In genomic region chr9:130265431-130266235, GRCh38 we compare ENCODE assay signal across 10 cellular contexts. TPM values are rescaled to one million over a fixed set of nuclear protein-coding genes. Genes with fewer than 3 reads are reported as not detected.
DNase-seq lines count a peak whose midpoint lies in the region; ATAC-seq, FAIRE-seq and TF ChIP-seq lines count a peak whose summit lies in the region.
"Had no signal": no experiment of that assay in that cellular context is flagged by ENCODE, and none has a peak within 500 bp of the region (broad histone marks: within the 10 kb centered on the region; RNA-seq: fewer than 3 reads in every experiment).

Gene HMCN2, plus strand, starts transcription at chr9:130265760. Its CDS starts 119 bp downstream, at chr9:130265879.

- H4K8ac ChIP-seq in H1 (ENCODE audit: extremely low read depth, insufficient read depth, low read length) (peak within 1 kb of the TSS; percentile 86), mesenchymal stem cell (ENCODE audit: low read length) (no peak within 1 kb of the TSS)

- TF ChIP-seq CTCF in H1 (IDR thresholded peaks at IDR 0.05; ENCODE audit: control extremely low read depth in 1 of 3, insufficient read depth in 1 of 3, low read depth in 1 of 3, low read length in 3 of 3) (no peak; a peak in 1 of 4 replicates), type B pancreatic cell (conservative IDR thresholded peaks at IDR 0.05) (no peak)

- no peak within 1 kb of the TSS for H3K23ac ChIP-seq in H1 (ENCODE audit: insufficient read length)
- H3K23ac ChIP-seq in mesenchymal stem cell (ENCODE audit: low read length in 2 of 2) = peak within 1 kb of the TSS in 1 of 2 experiments; percentile 67

- H2BK20ac ChIP-seq in H1 (ENCODE audit: low read length) = peak within 1 kb of the TSS; percentile 95; the same call in 1 of the 2 replicates

- H4K5ac ChIP-seq in H1 (ENCODE audit: insufficient read length, low read depth, low read length) = peak within 1 kb of the TSS; percentile 32

- peaks cover 0 to 20% (median 14%) of the 10 kb centered on the region in 4 experiments; a peak in 6 of 7 replicates for H3K27me3 ChIP-seq in H1 (replicated peaks in 1 of 4; ENCODE audit: control insufficient read depth in 3 of 4, extremely low read depth in 1 of 4, insufficient read depth in 3 of 4, low read length in 3 of 4)
- peaks cover 81 to 84% of the 10 kb centered on the region in 2 experiments for H3K27me3 ChIP-seq in mesenchymal stem cell (ENCODE audit: control insufficient read depth in 1 of 2, insufficient read depth in 1 of 2, low read length in 2 of 2)

- CTCF ChIA-PET in H1 (lab: Charles Lee; ENCODE audit: partially characterized antibody) = interaction anchor here (1.0 kb wide), 1 partner anchor 29 kb away, joined by 6 read pairs; no protein-coding TSS in a partner anchor

- H4K91ac ChIP-seq in H1 (replicated peaks; ENCODE audit: insufficient read length, low read length) = peak within 1 kb of the TSS; percentile 70
- H4K91ac ChIP-seq in mesenchymal stem cell (ENCODE audit: low read length) = no peak within 1 kb of the TSS

- H3K27me3 Mint-ChIP-seq in type B pancreatic cell = peaks cover 90% of the 10 kb centered on the region

- TF ChIP-seq POLR2A in H1 (IDR thresholded peaks at IDR 0.05; ENCODE audit: control extremely low read depth in 1 of 2, low read depth in 2 of 2, low read length in 2 of 2) = no peak

- H3K4me2 ChIP-seq in H1 (ENCODE audit: insufficient read depth in 1 of 2, low read depth in 2 of 2, low read length in 2 of 2) (peak within 1 kb of the TSS; percentile 78 to 82), mesenchymal stem cell (ENCODE audit: low read length, poor library complexity, severe bottlenecking) (peak within 1 kb of the TSS; percentile 58)

- H3K4me1 Mint-ChIP-seq in type B pancreatic cell (ENCODE audit: unreplicated experiment) = peaks cover 9% of the 10 kb centered on the region

- H2BK5ac ChIP-seq in H1 (ENCODE audit: low read depth, low read length) (no peak within 1 kb of the TSS; the same call in 1 of the 2 replicates), mesenchymal stem cell (ENCODE audit: low read depth, low read length, poor library complexity, severe bottlenecking) (no peak within 1 kb of the TSS)

- no peaks in the 10 kb centered on the region for H4K20me1 ChIP-seq in H1 (replicated peaks in 1 of 2; ENCODE audit: control insufficient read depth in 1 of 2, insufficient read depth in 2 of 2, low read length in 2 of 2)

- peaks cover 3% of the 10 kb centered on the region for H3K36me3 Mint-ChIP-seq in type B pancreatic cell

- FAIRE-seq in H1 (lab: Jason Lieb, UNC) = no peak

- H2BK15ac ChIP-seq in H1 (ENCODE audit: low read length) = peak within 1 kb of the TSS; percentile 95
- H2BK15ac ChIP-seq in mesenchymal stem cell (ENCODE audit: low read depth, poor library complexity, severe bottlenecking) = no peak within 1 kb of the TSS

- peak in 1 of 2 experiments; percentile 10; a peak in 2 of 4 replicates for TF ChIP-seq RAD21 in H1 (IDR thresholded peaks at IDR 0.05 in 1 of 2, conservative IDR thresholded peaks at IDR 0.05 in 1 of 2; ENCODE audit: low read depth in 2 of 2, low read length in 2 of 2)

- peak within 1 kb of the TSS; percentile 38 to 68 (median 60) for H3K4me3 ChIP-seq in H1 (ENCODE audit: extremely low read depth in 1 of 4, insufficient read depth in 2 of 4, low read depth in 3 of 4, low read length in 4 of 4)
- H3K4me3 ChIP-seq in mesenchymal stem cell (ENCODE audit: insufficient read depth in 1 of 2, low read depth in 1 of 2, low read length in 2 of 2) = peak within 1 kb of the TSS in 1 of 2 experiments; percentile 22

- H3K23me2 ChIP-seq in H1 (ENCODE audit: low read depth, low read length) = peaks cover 11% of the 10 kb centered on the region; the same call in 1 of the 2 replicates

- H3K27ac ChIP-seq in H1 (ENCODE audit: low read depth, low read length) (no peak within 1 kb of the TSS), mesenchymal stem cell (ENCODE audit: low read length, poor library complexity, severe bottlenecking) (no peak within 1 kb of the TSS)

- no peaks in the 10 kb centered on the region; the same call in 1 of the 2 replicates for H3K79me1 ChIP-seq in H1 (ENCODE audit: low read depth, low read length)
- no peaks in the 10 kb centered on the region for H3K79me1 ChIP-seq in mesenchymal stem cell (replicated peaks; ENCODE audit: low read length, poor library complexity, severe bottlenecking)

- H2BK12ac ChIP-seq in H1 (ENCODE audit: low read depth, low read length) (peak within 1 kb of the TSS; percentile 89; the same call in 1 of the 2 replicates), mesenchymal stem cell (ENCODE audit: low read length in 2 of 2) (no peak within 1 kb of the TSS)

- H2AK5ac ChIP-seq in H1 (ENCODE audit: low read depth, low read length) (no peak within 1 kb of the TSS; the same call in 1 of the 2 replicates), mesenchymal stem cell (ENCODE audit: low read length, severe bottlenecking) (no peak within 1 kb of the TSS)

- DNase-seq in NCI-H2227 (lab: John Stamatoyannopoulos, UW; ENCODE audit: unreplicated experiment) = peak; percentile 47
- no peak for DNase-seq in NCI-H2227 treated with DMSO at 0.1 percent for 48 hours (lab: John Stamatoyannopoulos, UW)
- peak in 1 of 2 experiments; percentile 76 for DNase-seq in H1 (ENCODE audit: low read depth in 1 of 2, low spot score in 2 of 2)
- DNase-seq in mesenchymal stem cell = peak; percentile 14
- no peak for DNase-seq in type B pancreatic cell (ENCODE audit: extremely low spot score, unreplicated experiment)
- DNase-seq in GM19240 (ENCODE audit: insufficient read length, low spot score) = no peak
- no peak for DNase-seq in activated CD4-positive, alpha-beta T cell treated with anti-CD3 and anti-CD28 coated beads for 1 hour

- peak within 1 kb of the TSS in 2 of 4 experiments; percentile 45 to 50; a peak in 5 of 7 replicates for H3K9ac ChIP-seq in H1 (replicated peaks in 1 of 4; ENCODE audit: extremely low read depth in 1 of 4, low read depth in 3 of 4, low read length in 3 of 4)
- no peak within 1 kb of the TSS for H3K9ac ChIP-seq in mesenchymal stem cell (ENCODE audit: low read length)

- H3K9me3 ChIP-seq in H1 (ENCODE audit: insufficient read depth in 2 of 2, low read depth in 1 of 2, low read length in 1 of 2) (no peaks in the 10 kb centered on the region), mesenchymal stem cell (ENCODE audit: control insufficient read depth, low read length) (no peaks in the 10 kb centered on the region)

- POLR2A ChIA-PET in H1 (lab: Charles Lee; ENCODE audit: partially characterized antibody) = interaction anchor here (0.8 to 1.4 kb wide), 6 partner anchors 11 to 53 kb away, joined by 3 to 4 read pairs (median 3); no protein-coding TSS in a partner anchor

- H3K4me1 ChIP-seq in H1 (replicated peaks in 1 of 4; ENCODE audit: control insufficient read depth in 3 of 4, insufficient read depth in 4 of 4, low read length in 3 of 4) (peaks cover 10 to 24% (median 15%) of the 10 kb centered on the region in 4 experiments), mesenchymal stem cell (ENCODE audit: control insufficient read depth, insufficient read depth, low read depth, low read length) (peaks cover 26% of the 10 kb centered on the region)

- TF ChIP-seq EP300 in H1 (IDR thresholded peaks at IDR 0.05; ENCODE audit: borderline replicate concordance in 1 of 2, low read depth in 2 of 2, low read length in 2 of 2) = peak in 1 of 2 experiments; percentile 59; a peak in 1 of 3 replicates

- H3K36me3 ChIP-seq in H1 (ENCODE audit: control insufficient read depth in 2 of 4, insufficient read depth in 4 of 4, low read length in 3 of 4) = no peaks in the 10 kb centered on the region
- H3K36me3 ChIP-seq in mesenchymal stem cell (ENCODE audit: control insufficient read depth in 1 of 2, insufficient read depth in 2 of 2, low read depth in 1 of 2, low read length in 2 of 2) = no peaks in the 10 kb centered on the region

- H3K4ac ChIP-seq in H1 (replicated peaks; ENCODE audit: insufficient read length, low read depth, low read length) (peak within 1 kb of the TSS; percentile 45), mesenchymal stem cell (ENCODE audit: low read depth in 1 of 2, low read length in 2 of 2) (no peak within 1 kb of the TSS)

- H3K4me3 Mint-ChIP-seq in type B pancreatic cell = peak within 1 kb of the TSS; percentile 84

- 0% methylated on average over 23 of the region's 89 CpGs; no CpG with 5 or more reads in 1 of the 2 experiments for WGBS in H1 (ENCODE audit: extremely low coverage in 1 of 2, insufficient coverage in 1 of 2, insufficient read length in 1 of 2, insufficient replicate concordance in 2 of 2, low coverage in 1 of 2, low lambda C conversion rate in 2 of 2, missing lambda C conversion rate in 1 of 2), 2 experiments
- WGBS in mesenchymal stem cell = 4% methylated on average over 73 of the region's 89 CpGs

- peaks cover 0 to 6% of the 10 kb centered on the region in 2 experiments; a peak in 1 of 4 replicates for H3K79me2 ChIP-seq in H1 (ENCODE audit: control insufficient read depth in 1 of 2, insufficient read depth in 2 of 2, low read length in 2 of 2)

- H2BK120ac ChIP-seq in H1 (replicated peaks; ENCODE audit: low read depth, low read length) (no peak within 1 kb of the TSS), mesenchymal stem cell (ENCODE audit: low read depth, low read length) (no peak within 1 kb of the TSS)

- H3K18ac ChIP-seq in H1 (ENCODE audit: extremely low read depth, low read length) = peak within 1 kb of the TSS; percentile 88
- H3K18ac ChIP-seq in mesenchymal stem cell (ENCODE audit: low read depth in 1 of 2, low read length in 2 of 2) = no peak within 1 kb of the TSS

- H2AFZ ChIP-seq in H1 (ENCODE audit: low read length) = no peak within 1 kb of the TSS
- H2AFZ ChIP-seq in mesenchymal stem cell (ENCODE audit: low read depth, low read length) = no peak within 1 kb of the TSS

- H3K27ac Mint-ChIP-seq in type B pancreatic cell = no peak within 1 kb of the TSS

- no peak for ATAC-seq in HG02588 (IDR thresholded peaks at IDR 0.05; ENCODE audit: unreplicated experiment)

- no peaks in the 10 kb centered on the region for H3K9me3 Mint-ChIP-seq in type B pancreatic cell

- H3K14ac ChIP-seq in H1 (ENCODE audit: insufficient read length) = no peak within 1 kb of the TSS
- no peak within 1 kb of the TSS for H3K14ac ChIP-seq in mesenchymal stem cell (ENCODE audit: low read length in 2 of 2)

- no peak within 1 kb of the TSS for H3K56ac ChIP-seq in H1 (replicated peaks; ENCODE audit: insufficient read length, low read depth, low read length)

TF ChIP-seq in H1, 55 proteins besides CTCF, POLR2A, EP300 and RAD21 (continues in another document):
- TF ChIP-seq RNF2 (IDR thresholded peaks at IDR 0.05; ENCODE audit: borderline replicate concordance, low read depth, low read length, missing control alignments, poor library complexity, severe bottlenecking) = peak; percentile 61

RNA-seq across cellular contexts. Expression of gene HMCN2, which starts in this region (rescaled TPM):
- 7.9 and 9.1 TPM in 2 replicates for total RNA-seq in H1 (2021; fragmentation: NEBNext Ultra II Directional; extraction: Animal tissue kit (Norgen Biotek cat#: 25700))
- polyA plus RNA-seq in H1 (2011; rRNA removed) = 5.0 and 8.3 TPM in 2 replicates
- 6.4 TPM for polyA plus RNA-seq in H1 (2011; cell fraction: cytosol; rRNA removed)
- polyA plus RNA-seq in H1 (2011; cell fraction: nucleus; rRNA removed) = 60.8 TPM
- 3.3 to 10.7 TPM (median 7.7 TPM) in 4 replicates for polyA plus RNA-seq in H1 (2012, experiment 1 of 2)
- polyA plus RNA-seq in H1 (2012, experiment 2 of 2) = 2.3 TPM
- polyA plus RNA-seq in H1 (2013, experiment 1 of 2) = 3.8 TPM
- polyA plus RNA-seq in H1 (2013, experiment 2 of 2) = 2.5 TPM
- polyA minus RNA-seq in H1 (2011; rRNA and poly(A)+ RNA removed) = 4.6 and 7.6 TPM in 2 replicates
- polyA minus RNA-seq in H1 (2011; cell fraction: cytosol; rRNA and poly(A)+ RNA removed) = 9.8 TPM
- 25.3 TPM for polyA minus RNA-seq in H1 (2011; cell fraction: nucleus; rRNA and poly(A)+ RNA removed)
- polyA plus RNA-seq in mesenchymal stem cell (2013, experiment 1 of 2) = 0.06 TPM
- 0.10 TPM for polyA plus RNA-seq in mesenchymal stem cell (2013, experiment 2 of 2)
- total RNA-seq in type B pancreatic cell (ENCODE audit: low replicate concordance) = 0.12 and 0.86 TPM in 2 replicates
- total RNA-seq: mononuclear cell; T-helper 1 cell treated with Interleukin-12 subunit alpha and Interleukin-12 subunit beta and Interleukin-4 antibody, amounts not matched to agents 30 ng/mL and 1 ng/mL, for 36 hours had no signal

Comparison
In these comparisons a context has a peak if more than half of its experiments do, and no peak if none do; other contexts are left out.
1. DNase-seq: peak in NCI-H2227 (single experiment) and mesenchymal stem cell (single experiment); none in NCI-H2227 treated with DMSO at 0.1 percent for 48 hours (single experiment), type B pancreatic cell (single experiment), GM19240 (single experiment) and activated CD4-positive, alpha-beta T cell treated with anti-CD3 and anti-CD28 coated beads for 1 hour (single experiment).